In genomic region chr16:73053038-73053378, GRCh38 we compare ENCODE assay signal across 11 cellular contexts. TPM values are rescaled to one million over a fixed set of nuclear protein-coding genes. Genes with fewer than 3 reads are reported as not detected.
DNase-seq lines count a peak whose midpoint lies in the region; ATAC-seq and TF ChIP-seq lines count a peak whose summit lies in the region.
"Had no signal": no experiment of that assay in that cellular context is flagged by ENCODE, and none has a peak within 500 bp of the region (broad histone marks: within the 10 kb centered on the region; RNA-seq: fewer than 3 reads in every experiment).

No MANE protein-coding gene starts in this region.

- H3K4me3 ChIP-seq in MG63 (peak overlapping the region; percentile 9), dorsolateral prefrontal cortex (peak overlapping the region in 16 of 59 donors; percentile 0 to 77 (median 14)), mucosa of rectum (ENCODE audit: low read length in 2 of 2) (no peak overlapping the region), thoracic aorta (peak overlapping the region; percentile 86)

- H3K9ac ChIP-seq in mucosa of rectum (ENCODE audit: low read depth in 1 of 2, low read length in 2 of 2) = peak overlapping the region in 1 of 2 donors; percentile 48

- H3K4me1 ChIP-seq in mucosa of rectum (ENCODE audit: control insufficient read depth in 2 of 2, insufficient read depth in 2 of 2, low read length in 2 of 2) (peaks cover 33 to 59% of the 10 kb centered on the region in 2 donors), thoracic aorta (ENCODE audit: control insufficient read depth in 1 of 2, low read depth in 2 of 2) (peaks cover 55 to 73% of the 10 kb centered on the region in 2 donors)

- DNase-seq in MG63 (no peak), dorsolateral prefrontal cortex (no peak), thoracic aorta (ENCODE audit: low spot score) (no peak), posterior vena cava (ENCODE audit: low spot score) (no peak), NCI-H2081 treated with DMSO at 0.1 percent for 48 hours (lab: John Stamatoyannopoulos, UW) (no peak), T-helper 9 cell (no peak)
- DNase-seq: activated T-cell treated with anti-CD3 and anti-CD28 coated beads, Interleukin-2, amount 50 U/mL, for 1 hour; amygdala; stimulated activated naive CD4-positive, alpha-beta T cell treated with Interleukin-2 at 50 U/mL for 16 hours had no signal

- no peak for ATAC-seq in thoracic aorta (ENCODE audit: insufficient number of reproducible peaks, low FRiP score, low read depth)
- ATAC-seq in HG03280 (IDR thresholded peaks at IDR 0.05; ENCODE audit: unreplicated experiment) = no peak

- H3K9me3 ChIP-seq in MG63 (no peaks in the 10 kb centered on the region), mucosa of rectum (ENCODE audit: control insufficient read depth in 2 of 2, low read length in 2 of 2) (no peaks in the 10 kb centered on the region), thoracic aorta (no peaks in the 10 kb centered on the region)

- H3K27ac ChIP-seq in dorsolateral prefrontal cortex (peak overlapping the region in 53 of 59 donors; percentile 6 to 96 (median 76)), mucosa of rectum (ENCODE audit: low read depth in 2 of 2, low read length in 2 of 2) (peak overlapping the region; percentile 68 to 69), thoracic aorta (peak overlapping the region; percentile 95 to 99)

- TF ChIP-seq CTCF in dorsolateral prefrontal cortex (IDR thresholded peaks at IDR 0.05 in 54 of 56, conservative IDR thresholded peaks at IDR 0.05 in 2 of 56; ENCODE audit: low read depth in 1 of 56, partially characterized antibody in 56 of 56) = no peak
- TF ChIP-seq CTCF in thoracic aorta (IDR thresholded peaks at IDR 0.05) = no peak

- H3K27me3 ChIP-seq in MG63 (no peaks in the 10 kb centered on the region), dorsolateral prefrontal cortex (peaks cover 0 to 7% (median 0%) of the 10 kb centered on the region in 45 donors), mucosa of rectum (ENCODE audit: control insufficient read depth in 2 of 2, insufficient read depth in 2 of 2, low read length in 2 of 2) (no peaks in the 10 kb centered on the region), thoracic aorta (replicated peaks; ENCODE audit: insufficient read depth) (no peaks in the 10 kb centered on the region)

- intact Hi-C loops in dorsolateral prefrontal cortex (cut with DNase I) (no loop called here), posterior vena cava (cut with DNase I) (no loop called here)

- H3K36me3 ChIP-seq in MG63 (no peaks in the 10 kb centered on the region), mucosa of rectum (ENCODE audit: control insufficient read depth in 2 of 2, insufficient read depth in 2 of 2, low read length in 2 of 2) (no peaks in the 10 kb centered on the region), thoracic aorta (no peaks in the 10 kb centered on the region)

RNA-seq across cellular contexts. Expression of gene ZFHX3, which starts 5.1 kb away (rescaled TPM):
- 0.89 and 1.2 TPM in 2 replicates for total RNA-seq in MG63 (2014; rRNA removed; shearing (Covaris generic); ENCODE audit: low replicate concordance)
- total RNA-seq in dorsolateral prefrontal cortex (10 to 100 TPM in 109 of 120 experiments, 1 to 10 TPM in 11; 7.3 to 24.4 (median 13.4) TPM), thoracic aorta (10 to 100 TPM; 57.7 to 70.1 TPM), posterior vena cava (10 to 100 TPM; 40.8 to 43.7 TPM)

Comparison
In these comparisons a context has a peak if more than half of its experiments do, and no peak if none do; other contexts are left out.
1. H3K4me3 ChIP-seq: peak in MG63 (single experiment) and thoracic aorta (single experiment); none in mucosa of rectum (0 of 2).
2. Peak in every context shown above with its lines, with median percentiles within 50 percentile points of each other: H3K27ac ChIP-seq.